Comparison of ENCODE assay signal across 1 cellular context in the genomic region with DNA sequence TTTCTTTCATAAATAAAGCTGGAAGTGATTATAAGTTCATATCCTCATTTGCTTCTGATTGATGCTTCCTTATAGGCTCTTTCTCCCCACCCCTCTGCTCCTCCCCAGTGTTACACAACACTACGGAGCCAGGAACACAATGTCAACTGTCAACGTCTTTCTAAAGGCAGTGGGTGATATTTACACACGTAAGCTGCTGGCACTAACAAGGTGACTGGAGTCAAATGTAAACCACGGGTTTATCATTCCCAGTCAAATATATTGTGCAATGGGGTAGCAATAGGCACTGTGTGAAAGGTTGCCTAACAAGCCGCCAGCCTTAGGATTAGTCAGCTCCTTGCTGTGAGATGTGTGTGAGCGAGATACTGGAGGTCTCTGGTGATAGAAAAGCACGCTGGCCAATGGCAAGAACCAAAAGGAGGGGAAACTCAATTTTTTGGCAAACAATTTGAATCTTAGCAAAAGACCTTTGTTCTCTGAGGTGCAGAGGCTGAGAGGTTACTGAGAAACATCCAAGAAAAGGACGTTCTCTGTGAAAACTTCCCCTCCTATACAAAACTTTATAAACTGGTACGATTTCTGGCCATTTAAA.
TF ChIP-seq lines count a peak whose summit lies in the region.

No MANE protein-coding gene starts in this region.

TF ChIP-seq in K562, 482 proteins besides CTCF, POLR2A, EP300 and RAD21 (continued from another document and continues in another):
- TF ChIP-seq IRF1 (CRISPR knock-in tag; IDR thresholded peaks at IDR 0.05; ENCODE audit: borderline replicate concordance) = no peak
- peak; percentile 84 to 87 for TF ChIP-seq FOXA3 (CRISPR knock-in tag; conservative IDR thresholded peaks at IDR 0.05 in 1 of 2, IDR thresholded peaks at IDR 0.05 in 1 of 2)
- no peak for TF ChIP-seq ZFP30 (CRISPR knock-in tag; IDR thresholded peaks at IDR 0.05; ENCODE audit: borderline replicate concordance)
- TF ChIP-seq GABPB2 (CRISPR knock-in tag; conservative IDR thresholded peaks at IDR 0.05) = no peak
- TF ChIP-seq FOXA1 (IDR thresholded peaks at IDR 0.05; ENCODE audit: borderline replicate concordance) = no peak
- TF ChIP-seq MTA1 (IDR thresholded peaks at IDR 0.05; ENCODE audit: borderline replicate concordance) = peak; percentile 66
- TF ChIP-seq NFIX (CRISPR knock-in tag; IDR thresholded peaks at IDR 0.05; ENCODE audit: low read depth) = no peak
- TF ChIP-seq HNRNPL (IDR thresholded peaks at IDR 0.05; ENCODE audit: low read depth, low read length) = no peak
- TF ChIP-seq ADNP (tag; IDR thresholded peaks at IDR 0.05) = 0 out of 2 replicates have a peak, but pooled peaks have one; percentile 14
- TF ChIP-seq DPF2 (IDR thresholded peaks at IDR 0.05) = peak; percentile 96
- TF ChIP-seq U2AF2 (optimal IDR thresholded peaks at IDR 0.05; ENCODE audit: low read depth, low read length) = no peak
- peak; percentile 83 for TF ChIP-seq TAL1 (IDR thresholded peaks at IDR 0.05)
- peak; percentile 50; the same call in 1 of the 2 replicates for TF ChIP-seq RAD51 (IDR thresholded peaks at IDR 0.05; ENCODE audit: borderline replicate concordance, low read depth)
- no peak for TF ChIP-seq FOXP1 (CRISPR knock-in tag; IDR thresholded peaks at IDR 0.05)
- TF ChIP-seq CTBP1 (IDR thresholded peaks at IDR 0.05; ENCODE audit: borderline replicate concordance) = peak; percentile 93
- no peak for TF ChIP-seq POLR3A (IDR thresholded peaks at IDR 0.05; ENCODE audit: borderline replicate concordance, extremely low read depth, insufficient read depth, insufficient read length)
- TF ChIP-seq POLR2H (tag; IDR thresholded peaks at IDR 0.05; ENCODE audit: low read depth) = peak; percentile 91
- no peak for TF ChIP-seq ZBTB17 (CRISPR knock-in tag; IDR thresholded peaks at IDR 0.05)
- peak; percentile 95 for TF ChIP-seq HDAC3 (IDR thresholded peaks at IDR 0.05; ENCODE audit: borderline replicate concordance, partially characterized antibody)
- peak; percentile 90 for TF ChIP-seq SMARCE1 (IDR thresholded peaks at IDR 0.05)
- TF ChIP-seq, protein P1, sequence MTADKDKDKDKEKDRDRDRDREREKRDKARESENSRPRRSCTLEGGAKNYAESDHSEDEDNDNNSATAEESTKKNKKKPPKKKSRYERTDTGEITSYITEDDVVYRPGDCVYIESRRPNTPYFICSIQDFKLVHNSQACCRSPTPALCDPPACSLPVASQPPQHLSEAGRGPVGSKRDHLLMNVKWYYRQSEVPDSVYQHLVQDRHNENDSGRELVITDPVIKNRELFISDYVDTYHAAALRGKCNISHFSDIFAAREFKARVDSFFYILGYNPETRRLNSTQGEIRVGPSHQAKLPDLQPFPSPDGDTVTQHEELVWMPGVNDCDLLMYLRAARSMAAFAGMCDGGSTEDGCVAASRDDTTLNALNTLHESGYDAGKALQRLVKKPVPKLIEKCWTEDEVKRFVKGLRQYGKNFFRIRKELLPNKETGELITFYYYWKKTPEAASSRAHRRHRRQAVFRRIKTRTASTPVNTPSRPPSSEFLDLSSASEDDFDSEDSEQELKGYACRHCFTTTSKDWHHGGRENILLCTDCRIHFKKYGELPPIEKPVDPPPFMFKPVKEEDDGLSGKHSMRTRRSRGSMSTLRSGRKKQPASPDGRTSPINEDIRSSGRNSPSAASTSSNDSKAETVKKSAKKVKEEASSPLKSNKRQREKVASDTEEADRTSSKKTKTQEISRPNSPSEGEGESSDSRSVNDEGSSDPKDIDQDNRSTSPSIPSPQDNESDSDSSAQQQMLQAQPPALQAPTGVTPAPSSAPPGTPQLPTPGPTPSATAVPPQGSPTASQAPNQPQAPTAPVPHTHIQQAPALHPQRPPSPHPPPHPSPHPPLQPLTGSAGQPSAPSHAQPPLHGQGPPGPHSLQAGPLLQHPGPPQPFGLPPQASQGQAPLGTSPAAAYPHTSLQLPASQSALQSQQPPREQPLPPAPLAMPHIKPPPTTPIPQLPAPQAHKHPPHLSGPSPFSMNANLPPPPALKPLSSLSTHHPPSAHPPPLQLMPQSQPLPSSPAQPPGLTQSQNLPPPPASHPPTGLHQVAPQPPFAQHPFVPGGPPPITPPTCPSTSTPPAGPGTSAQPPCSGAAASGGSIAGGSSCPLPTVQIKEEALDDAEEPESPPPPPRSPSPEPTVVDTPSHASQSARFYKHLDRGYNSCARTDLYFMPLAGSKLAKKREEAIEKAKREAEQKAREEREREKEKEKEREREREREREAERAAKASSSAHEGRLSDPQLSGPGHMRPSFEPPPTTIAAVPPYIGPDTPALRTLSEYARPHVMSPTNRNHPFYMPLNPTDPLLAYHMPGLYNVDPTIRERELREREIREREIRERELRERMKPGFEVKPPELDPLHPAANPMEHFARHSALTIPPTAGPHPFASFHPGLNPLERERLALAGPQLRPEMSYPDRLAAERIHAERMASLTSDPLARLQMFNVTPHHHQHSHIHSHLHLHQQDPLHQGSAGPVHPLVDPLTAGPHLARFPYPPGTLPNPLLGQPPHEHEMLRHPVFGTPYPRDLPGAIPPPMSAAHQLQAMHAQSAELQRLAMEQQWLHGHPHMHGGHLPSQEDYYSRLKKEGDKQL (CRISPR knock-in tag; IDR thresholded peaks at IDR 0.05; ENCODE audit: borderline replicate concordance) = no peak
- TF ChIP-seq, protein P2, sequence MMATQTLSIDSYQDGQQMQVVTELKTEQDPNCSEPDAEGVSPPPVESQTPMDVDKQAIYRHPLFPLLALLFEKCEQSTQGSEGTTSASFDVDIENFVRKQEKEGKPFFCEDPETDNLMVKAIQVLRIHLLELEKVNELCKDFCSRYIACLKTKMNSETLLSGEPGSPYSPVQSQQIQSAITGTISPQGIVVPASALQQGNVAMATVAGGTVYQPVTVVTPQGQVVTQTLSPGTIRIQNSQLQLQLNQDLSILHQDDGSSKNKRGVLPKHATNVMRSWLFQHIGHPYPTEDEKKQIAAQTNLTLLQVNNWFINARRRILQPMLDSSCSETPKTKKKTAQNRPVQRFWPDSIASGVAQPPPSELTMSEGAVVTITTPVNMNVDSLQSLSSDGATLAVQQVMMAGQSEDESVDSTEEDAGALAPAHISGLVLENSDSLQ (IDR thresholded peaks at IDR 0.05) = peak; percentile 98
- no peak for TF ChIP-seq TSC22D4 (tag; IDR thresholded peaks at IDR 0.05)
- TF ChIP-seq SUPT5H (IDR thresholded peaks at IDR 0.05) = peak; percentile 52; the same call in 1 of the 2 replicates
- TF ChIP-seq, protein P3, sequence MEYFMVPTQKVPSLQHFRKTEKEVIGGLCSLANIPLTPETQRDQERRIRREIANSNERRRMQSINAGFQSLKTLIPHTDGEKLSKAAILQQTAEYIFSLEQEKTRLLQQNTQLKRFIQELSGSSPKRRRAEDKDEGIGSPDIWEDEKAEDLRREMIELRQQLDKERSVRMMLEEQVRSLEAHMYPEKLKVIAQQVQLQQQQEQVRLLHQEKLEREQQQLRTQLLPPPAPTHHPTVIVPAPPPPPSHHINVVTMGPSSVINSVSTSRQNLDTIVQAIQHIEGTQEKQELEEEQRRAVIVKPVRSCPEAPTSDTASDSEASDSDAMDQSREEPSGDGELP (CRISPR knock-in tag; IDR thresholded peaks at IDR 0.05; ENCODE audit: borderline replicate concordance) = peak; percentile 58
- no peak for TF ChIP-seq ZNF165 (CRISPR knock-in tag; IDR thresholded peaks at IDR 0.05; ENCODE audit: borderline replicate concordance)
- 0 out of 2 replicates have a peak, but pooled peaks have one; percentile 29 for TF ChIP-seq ZNF41 (CRISPR knock-in tag; conservative IDR thresholded peaks at IDR 0.05)
- no peak; the same call in 1 of the 2 replicates for TF ChIP-seq GABPB1 (CRISPR knock-in tag; IDR thresholded peaks at IDR 0.05)
- TF ChIP-seq, protein P4, sequence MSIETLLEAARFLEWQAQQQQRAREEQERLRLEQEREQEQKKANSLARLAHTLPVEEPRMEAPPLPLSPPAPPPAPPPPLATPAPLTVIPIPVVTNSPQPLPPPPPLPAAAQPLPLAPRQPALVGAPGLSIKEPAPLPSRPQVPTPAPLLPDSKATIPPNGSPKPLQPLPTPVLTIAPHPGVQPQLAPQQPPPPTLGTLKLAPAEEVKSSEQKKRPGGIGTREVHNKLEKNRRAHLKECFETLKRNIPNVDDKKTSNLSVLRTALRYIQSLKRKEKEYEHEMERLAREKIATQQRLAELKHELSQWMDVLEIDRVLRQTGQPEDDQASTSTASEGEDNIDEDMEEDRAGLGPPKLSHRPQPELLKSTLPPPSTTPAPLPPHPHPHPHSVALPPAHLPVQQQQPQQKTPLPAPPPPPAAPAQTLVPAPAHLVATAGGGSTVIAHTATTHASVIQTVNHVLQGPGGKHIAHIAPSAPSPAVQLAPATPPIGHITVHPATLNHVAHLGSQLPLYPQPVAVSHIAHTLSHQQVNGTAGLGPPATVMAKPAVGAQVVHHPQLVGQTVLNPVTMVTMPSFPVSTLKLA (conservative IDR thresholded peaks at IDR 0.05) = peak; percentile 69 to 76
- TF ChIP-seq CREB3L1 (IDR thresholded peaks at IDR 0.05; ENCODE audit: borderline replicate concordance, low read depth) = peak; percentile 64; the same call in 1 of the 2 replicates
- TF ChIP-seq SIN3A (IDR thresholded peaks at IDR 0.05; ENCODE audit: borderline replicate concordance in 2 of 2, control insufficient read depth in 1 of 2, low read depth in 2 of 2, low read length in 2 of 2) = no peak
- peak; percentile 50 for TF ChIP-seq PRDM10 (IDR thresholded peaks at IDR 0.05; ENCODE audit: partially characterized antibody)
- TF ChIP-seq, protein P5, sequence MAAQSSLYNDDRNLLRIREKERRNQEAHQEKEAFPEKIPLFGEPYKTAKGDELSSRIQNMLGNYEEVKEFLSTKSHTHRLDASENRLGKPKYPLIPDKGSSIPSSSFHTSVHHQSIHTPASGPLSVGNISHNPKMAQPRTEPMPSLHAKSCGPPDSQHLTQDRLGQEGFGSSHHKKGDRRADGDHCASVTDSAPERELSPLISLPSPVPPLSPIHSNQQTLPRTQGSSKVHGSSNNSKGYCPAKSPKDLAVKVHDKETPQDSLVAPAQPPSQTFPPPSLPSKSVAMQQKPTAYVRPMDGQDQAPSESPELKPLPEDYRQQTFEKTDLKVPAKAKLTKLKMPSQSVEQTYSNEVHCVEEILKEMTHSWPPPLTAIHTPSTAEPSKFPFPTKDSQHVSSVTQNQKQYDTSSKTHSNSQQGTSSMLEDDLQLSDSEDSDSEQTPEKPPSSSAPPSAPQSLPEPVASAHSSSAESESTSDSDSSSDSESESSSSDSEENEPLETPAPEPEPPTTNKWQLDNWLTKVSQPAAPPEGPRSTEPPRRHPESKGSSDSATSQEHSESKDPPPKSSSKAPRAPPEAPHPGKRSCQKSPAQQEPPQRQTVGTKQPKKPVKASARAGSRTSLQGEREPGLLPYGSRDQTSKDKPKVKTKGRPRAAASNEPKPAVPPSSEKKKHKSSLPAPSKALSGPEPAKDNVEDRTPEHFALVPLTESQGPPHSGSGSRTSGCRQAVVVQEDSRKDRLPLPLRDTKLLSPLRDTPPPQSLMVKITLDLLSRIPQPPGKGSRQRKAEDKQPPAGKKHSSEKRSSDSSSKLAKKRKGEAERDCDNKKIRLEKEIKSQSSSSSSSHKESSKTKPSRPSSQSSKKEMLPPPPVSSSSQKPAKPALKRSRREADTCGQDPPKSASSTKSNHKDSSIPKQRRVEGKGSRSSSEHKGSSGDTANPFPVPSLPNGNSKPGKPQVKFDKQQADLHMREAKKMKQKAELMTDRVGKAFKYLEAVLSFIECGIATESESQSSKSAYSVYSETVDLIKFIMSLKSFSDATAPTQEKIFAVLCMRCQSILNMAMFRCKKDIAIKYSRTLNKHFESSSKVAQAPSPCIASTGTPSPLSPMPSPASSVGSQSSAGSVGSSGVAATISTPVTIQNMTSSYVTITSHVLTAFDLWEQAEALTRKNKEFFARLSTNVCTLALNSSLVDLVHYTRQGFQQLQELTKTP (IDR thresholded peaks at IDR 0.05; ENCODE audit: low read depth in 1 of 2, partially characterized antibody in 2 of 2) = peak in 1 of 2 experiments; percentile 91
- TF ChIP-seq CEBPG (CRISPR knock-in tag; IDR thresholded peaks at IDR 0.05) = peak; percentile 100
- peak; percentile 100 for TF ChIP-seq CEBPG (tag; conservative IDR thresholded peaks at IDR 0.05 in 1 of 2, IDR thresholded peaks at IDR 0.05 in 1 of 2)
- TF ChIP-seq MAZ (CRISPR knock-in tag; conservative IDR thresholded peaks at IDR 0.05 in 1 of 2, IDR thresholded peaks at IDR 0.05 in 1 of 2) = peak in 1 of 2 experiments; percentile 65; a peak in 2 of 4 replicates
- TF ChIP-seq ARNT (IDR thresholded peaks at IDR 0.05) = peak in 1 of 2 experiments; percentile 97; a peak in 3 of 4 replicates
